ENCODE assay signal across 21 cellular contexts in genomic region chr14:106530031-106530422, GRCh38.
"Had no signal": no experiment of that assay in that cellular context is flagged by ENCODE, and none has a peak within 500 bp of the region (broad histone marks: within the 10 kb centered on the region; RNA-seq: fewer than 3 reads in every experiment).

No MANE protein-coding gene starts in this region.

- DNase-seq: hippocampal formation, kidney glomerular epithelial cell, left cardiac atrium, left ventricle myocardium superior, lower lobe of right lung, mammary epithelial cell, mesenchymal stem cell, ovary, stomach, thyroid gland had no signal

- H3K4me3 ChIP-seq: lower lobe of right lung, ovary, skin epidermis, stomach, testis, thyroid gland, transverse colon, upper lobe of left lung, vagina had no signal

- H3K36me3 ChIP-seq: lower lobe of right lung, ovary, stomach, thyroid gland, transverse colon, upper lobe of left lung, vagina had no signal

- H3K4me3 Mint-ChIP-seq: naive thymus-derived CD8-positive, alpha-beta T cell; stimulated activated naive B cell treated with anti-CD40 and anti-IgM and Interleukin-4, amounts not matched to agents 10 μg/mL and 1 μg/mL and 100 μg/mL, for 72 hours had no signal

- H3K36me3 Mint-ChIP-seq: naive thymus-derived CD8-positive, alpha-beta T cell; stimulated activated naive B cell treated with anti-CD40 and anti-IgM and Interleukin-4, amounts not matched to agents 10 μg/mL and 1 μg/mL and 100 μg/mL, for 72 hours had no signal

- H3K27me3 Mint-ChIP-seq: progenitor cell of endocrine pancreas had no signal

- H3K9me3 Mint-ChIP-seq: naive thymus-derived CD8-positive, alpha-beta T cell had no signal

- H3K27ac Mint-ChIP-seq: naive thymus-derived CD8-positive, alpha-beta T cell; progenitor cell of endocrine pancreas; stimulated activated naive B cell treated with anti-CD40 and anti-IgM and Interleukin-4, amounts not matched to agents 10 μg/mL and 1 μg/mL and 100 μg/mL, for 72 hours had no signal

- FAIRE-seq: keratinocyte had no signal

- H3K4me1 ChIP-seq: lower lobe of right lung, stomach, testis, thyroid gland, transverse colon, upper lobe of left lung, vagina had no signal

- H3K27me3 ChIP-seq: ovary, testis, thyroid gland, upper lobe of left lung, vagina had no signal

- ATAC-seq: left cardiac atrium, left ventricle myocardium superior, right cardiac atrium, sciatic nerve had no signal

- H3K27ac ChIP-seq: lower lobe of right lung, ovary, skin epidermis, stomach, testis, thyroid gland, transverse colon, upper lobe of left lung, vagina had no signal

- H3K9me3 ChIP-seq: lower lobe of right lung, ovary, testis, thyroid gland, transverse colon, upper lobe of left lung, vagina had no signal
